Comparison of ENCODE assay signal across 25 cellular contexts in the genomic region with DNA sequence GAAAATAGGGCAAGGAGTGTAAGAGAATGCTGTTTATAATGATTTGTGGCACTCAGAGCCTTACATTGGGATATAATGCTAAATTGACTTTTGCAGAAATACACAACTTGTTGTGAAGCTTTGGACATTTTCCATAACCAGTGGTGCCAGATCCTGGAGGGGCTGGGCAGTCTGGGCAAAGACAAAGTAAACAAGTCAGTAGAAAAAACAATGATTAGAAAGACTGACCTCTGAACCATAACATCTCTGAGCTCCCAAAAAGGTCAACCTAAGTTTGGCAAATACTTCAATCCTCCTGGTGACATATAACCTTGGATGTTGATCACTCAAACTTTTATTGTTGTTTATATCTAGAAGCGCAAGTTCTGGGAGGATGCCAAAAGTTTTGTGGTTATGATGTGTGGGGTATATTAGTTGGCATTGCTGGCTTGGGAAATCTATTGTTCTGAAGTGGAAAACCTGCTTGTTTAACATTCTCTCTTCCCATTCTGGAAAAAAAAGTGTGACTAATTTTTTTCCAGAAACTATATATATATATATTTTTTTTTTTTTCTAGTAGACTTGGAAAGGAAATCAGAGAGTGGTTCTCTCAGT.
A peak's percentile ranks its signal among the peaks of the same experiment; 100 is the strongest.
DNase-seq lines count a peak whose midpoint lies in the region; ATAC-seq and TF ChIP-seq lines count a peak whose summit lies in the region.
"Had no signal": no experiment of that assay in that cellular context is flagged by ENCODE, and none has a peak within 500 bp of the region (broad histone marks: within the 10 kb centered on the region; RNA-seq: fewer than 3 reads in every experiment).

No MANE protein-coding gene starts in this region.

- ATAC-seq in HG02588 (IDR thresholded peaks at IDR 0.05; ENCODE audit: unreplicated experiment), result no peak
- no peak for ATAC-seq in stimulated activated memory B cell treated with anti-CD40 and anti-IgM and Interleukin-4, amounts not matched to agents 10 μg/mL and 1 μg/mL and 100 μg/mL, for 72 hours
- ATAC-seq: stimulated activated naive CD8-positive, alpha-beta T cell treated with anti-CD3 and anti-CD28 coated beads, Interleukin-15, amount 100 ng/mL, for 72 hours had no signal

- H3K9me3 Mint-ChIP-seq in stimulated activated memory B cell treated with anti-CD40 and anti-IgM and Interleukin-4, amounts not matched to agents 10 μg/mL and 1 μg/mL and 100 μg/mL, for 72 hours, result no peaks in the 10 kb centered on the region
- H3K9me3 Mint-ChIP-seq: stimulated activated naive CD8-positive, alpha-beta T cell treated with anti-CD3 and anti-CD28 coated beads, Interleukin-15, amount 100 ng/mL, for 72 hours had no signal

- no peaks in the 10 kb centered on the region for H3K9me2 ChIP-seq in OCI-LY7 (ENCODE audit: insufficient read depth, low read length)

- H3K4me3 ChIP-seq in MG63 (no peak overlapping the region), cardiac fibroblast (replicated peaks in 1 of 2; ENCODE audit: low read depth in 2 of 2, low read length in 2 of 2) (no peak overlapping the region), OCI-LY7 (ENCODE audit: low read depth, low read length, poor library complexity, severe bottlenecking) (no peak overlapping the region)
- H3K4me3 ChIP-seq: breast epithelium, colonic mucosa, lung, neural progenitor cell, sigmoid colon, SJCRH30, tibial nerve had no signal

- H3K4me1 ChIP-seq in OCI-LY7 (ENCODE audit: insufficient read depth, low read length, poor library complexity, severe bottlenecking), result no peaks in the 10 kb centered on the region
- H3K4me1 ChIP-seq: breast epithelium, colonic mucosa, neural progenitor cell, tibial nerve had no signal

- H3K36me3 Mint-ChIP-seq in stimulated activated memory B cell treated with anti-CD40 and anti-IgM and Interleukin-4, amounts not matched to agents 10 μg/mL and 1 μg/mL and 100 μg/mL, for 72 hours, result no peaks in the 10 kb centered on the region
- H3K36me3 Mint-ChIP-seq: CD4-positive, CD25-positive, alpha-beta regulatory T cell; neural progenitor cell had no signal

- POLR2A ChIA-PET in OCI-LY7 (lab: Charles Lee), result no interaction called here

- no peaks in the 10 kb centered on the region for H3K27me3 Mint-ChIP-seq in stimulated activated memory B cell treated with anti-CD40 and anti-IgM and Interleukin-4, amounts not matched to agents 10 μg/mL and 1 μg/mL and 100 μg/mL, for 72 hours
- H3K27me3 Mint-ChIP-seq: CD4-positive, CD25-positive, alpha-beta regulatory T cell; stimulated activated naive CD8-positive, alpha-beta T cell treated with anti-CD3 and anti-CD28 coated beads, Interleukin-15, amount 100 ng/mL, for 72 hours had no signal

- TF ChIP-seq CTCF in cardiac fibroblast (IDR thresholded peaks at IDR 0.05; ENCODE audit: low read depth, low read length) (no peak), OCI-LY7 (conservative IDR thresholded peaks at IDR 0.05; ENCODE audit: low read length) (no peak)

- H4K20me1 ChIP-seq in OCI-LY7 (ENCODE audit: insufficient read depth, low read length), result no peaks in the 10 kb centered on the region

- no TSS peak for BruUV-seq in OCI-LY7 (replicated peaks; lab: Mats Ljungman, UMichigan)

- H3K4me2 ChIP-seq in OCI-LY7 (ENCODE audit: low read length), result no peak overlapping the region
- H3K4me2 ChIP-seq: KMS-11, neural progenitor cell had no signal

- no peaks in the 10 kb centered on the region for H3K27me3 ChIP-seq in MG63
- H3K27me3 ChIP-seq: breast epithelium, colonic mucosa, neural progenitor cell, sigmoid colon, SJCRH30, tibial nerve had no signal

- H3K79me2 ChIP-seq in OCI-LY7 (ENCODE audit: insufficient read depth, low read depth, low read length), result no peaks in the 10 kb centered on the region

- H2AFZ ChIP-seq in OCI-LY7 (ENCODE audit: low read length), result no peak overlapping the region
- H2AFZ ChIP-seq: neural progenitor cell had no signal

- no peaks in the 10 kb centered on the region for H3K4me1 Mint-ChIP-seq in stimulated activated memory B cell treated with anti-CD40 and anti-IgM and Interleukin-4, amounts not matched to agents 10 μg/mL and 1 μg/mL and 100 μg/mL, for 72 hours
- H3K4me1 Mint-ChIP-seq: CD4-positive, CD25-positive, alpha-beta regulatory T cell; neural progenitor cell; stimulated activated naive CD8-positive, alpha-beta T cell treated with anti-CD3 and anti-CD28 coated beads, Interleukin-15, amount 100 ng/mL, for 72 hours had no signal

- no peaks in the 10 kb centered on the region for H3K36me3 ChIP-seq in MG63
- no peaks in the 10 kb centered on the region for H3K36me3 ChIP-seq in OCI-LY7 (ENCODE audit: insufficient read depth, low read length)
- H3K36me3 ChIP-seq: breast epithelium, colonic mucosa, neural progenitor cell, sigmoid colon, SJCRH30, tibial nerve had no signal

- CTCF ChIA-PET in OCI-LY7 (lab: Charles Lee; ENCODE audit: unreplicated experiment), result no interaction called here

- peak; percentile 55 for DNase-seq in H4 (ENCODE audit: low spot score)
- peak; percentile 65 for DNase-seq in MG63
- peak; percentile 2 to 27 for DNase-seq in cardiac fibroblast (ENCODE audit: low read depth in 2 of 2)
- DNase-seq in myocyte (ENCODE audit: low read depth), result peak; percentile 48
- DNase-seq in OCI-LY7 (ENCODE audit: low spot score), result no peak
- DNase-seq: activated gamma-delta T cell; CD4-positive, CD25-positive, alpha-beta regulatory T cell; colonic mucosa; GF-D8; glutamatergic neuron; kidney; NCI-H2029 treated with DMSO at 0.1 percent for 48 hours; posterior cingulate gyrus; sigmoid colon; stimulated activated CD4-positive, alpha-beta T cell treated with anti-CD3 and anti-CD28 coated beads, Interleukin-15, amount 100 ng/mL, for 24 hours; stimulated activated naive CD8-positive, alpha-beta T cell treated with anti-CD3 and anti-CD28 coated beads, Interleukin-15, amount 100 ng/mL, for 72 hours; T-helper 1 cell had no signal

- H3K4me3 Mint-ChIP-seq in stimulated activated memory B cell treated with anti-CD40 and anti-IgM and Interleukin-4, amounts not matched to agents 10 μg/mL and 1 μg/mL and 100 μg/mL, for 72 hours, result no peak overlapping the region
- H3K4me3 Mint-ChIP-seq: CD4-positive, CD25-positive, alpha-beta regulatory T cell; neural progenitor cell; stimulated activated naive CD8-positive, alpha-beta T cell treated with anti-CD3 and anti-CD28 coated beads, Interleukin-15, amount 100 ng/mL, for 72 hours had no signal

- H3K9me3 ChIP-seq in MG63 (no peaks in the 10 kb centered on the region; the same call in 1 of the 2 replicates), OCI-LY7 (ENCODE audit: low read length) (no peaks in the 10 kb centered on the region)
- H3K9me3 ChIP-seq: breast epithelium, colonic mucosa, SJCRH30, tibial nerve had no signal

- no peak overlapping the region for H3K27ac Mint-ChIP-seq in stimulated activated memory B cell treated with anti-CD40 and anti-IgM and Interleukin-4, amounts not matched to agents 10 μg/mL and 1 μg/mL and 100 μg/mL, for 72 hours
- H3K27ac Mint-ChIP-seq: CD4-positive, CD25-positive, alpha-beta regulatory T cell; neural progenitor cell; stimulated activated naive CD8-positive, alpha-beta T cell treated with anti-CD3 and anti-CD28 coated beads, Interleukin-15, amount 100 ng/mL, for 72 hours had no signal

- intact Hi-C loops in OCI-LY7 (cut with micrococcal nuclease; ENCODE audit: unreplicated experiment), result no loop called here

- no peak overlapping the region for H3K27ac ChIP-seq in OCI-LY7 (ENCODE audit: low read depth, low read length, poor library complexity, severe bottlenecking)
- H3K27ac ChIP-seq: breast epithelium, colonic mucosa, KMS-11, neural progenitor cell, sigmoid colon, SJCRH30, tibial nerve had no signal
